8 cellular contexts compared by ENCODE assay signal in the genomic region with DNA sequence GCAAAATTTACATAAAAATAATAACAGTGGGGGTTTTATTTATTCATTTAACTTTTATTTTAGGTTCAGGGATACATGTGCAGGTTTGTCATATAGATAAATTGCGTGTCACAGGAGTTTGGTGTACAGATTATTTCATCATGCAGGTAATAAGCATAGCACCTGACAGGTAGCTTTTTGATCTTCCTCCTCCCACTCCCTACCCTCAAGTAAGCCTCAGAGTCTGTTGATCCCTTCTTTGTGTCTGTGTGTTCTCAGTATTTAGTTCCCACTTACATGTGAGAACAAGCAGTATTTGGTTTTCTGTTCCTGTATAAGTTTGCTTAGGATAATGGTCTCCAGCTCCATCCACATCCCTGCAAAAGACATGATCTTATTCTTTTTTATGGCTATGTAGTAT.
"Had no signal": no experiment of that assay in that cellular context is flagged by ENCODE, and none has a peak within 500 bp of the region (broad histone marks: within the 10 kb centered on the region; RNA-seq: fewer than 3 reads in every experiment).

No MANE protein-coding gene starts in this region.

- ATAC-seq: K562 had no signal

- H3K27ac Mint-ChIP-seq: H9 had no signal

- H3K4me3 Mint-ChIP-seq: H9 had no signal

- FAIRE-seq: H1, H54, HTR-8/SVneo, K562 had no signal

- H3K27ac ChIP-seq: GM23248 had no signal

- DNase-seq: GM23248, H9, HCEC 1CT, IMR-90 had no signal

- H3K4me3 ChIP-seq: GM23248, K562 had no signal
